18 cellular contexts compared by ENCODE assay signal in genomic region chr9:133783331-133783731, GRCh38.
"Had no signal": no experiment of that assay in that cellular context is flagged by ENCODE, and none has a peak within 500 bp of the region (broad histone marks: within the 10 kb centered on the region; RNA-seq: fewer than 3 reads in every experiment).

No MANE protein-coding gene starts in this region.

- H3K36me3 ChIP-seq: colonic mucosa had no signal

- H3K4me3 ChIP-seq: colonic mucosa, testis, upper lobe of left lung had no signal

- H3K4me1 Mint-ChIP-seq: neural crest cell had no signal

- H3K9me3 ChIP-seq: colonic mucosa, testis, upper lobe of left lung had no signal

- H3K27ac ChIP-seq: colonic mucosa, testis, upper lobe of left lung had no signal

- H3K4me3 Mint-ChIP-seq: activated CD4-positive, alpha-beta T cell treated with anti-CD3 and anti-CD28 coated beads, Interleukin-2, amount 10 ng/mL, durations not matched to agents 7 days and 5 days; activated naive CD4-positive, alpha-beta T cell treated with anti-CD3 and anti-CD28 coated beads for 36 hours; activated T-cell treated with anti-CD3 and anti-CD28 coated beads, Interleukin-2, amount 50 U/mL, for 4 hours; brain; neural crest cell had no signal

- ATAC-seq: activated T-cell treated with anti-CD3 and anti-CD28 coated beads, Interleukin-2, amount 50 U/mL, for 4 hours had no signal

- H3K27me3 Mint-ChIP-seq: activated CD4-positive, alpha-beta T cell treated with anti-CD3 and anti-CD28 coated beads, Interleukin-2, amount 10 ng/mL, durations not matched to agents 7 days and 5 days; brain; progenitor cell of endocrine pancreas had no signal

- H3K9me3 Mint-ChIP-seq: activated CD4-positive, alpha-beta T cell treated with anti-CD3 and anti-CD28 coated beads, Interleukin-2, amount 10 ng/mL, durations not matched to agents 7 days and 5 days; activated naive CD4-positive, alpha-beta T cell treated with anti-CD3 and anti-CD28 coated beads for 36 hours; activated T-cell treated with anti-CD3 and anti-CD28 coated beads, Interleukin-2, amount 50 U/mL, for 4 hours; brain; neural crest cell had no signal

- H3K27me3 ChIP-seq: colonic mucosa, testis, upper lobe of left lung had no signal

- H3K27ac Mint-ChIP-seq: activated CD4-positive, alpha-beta T cell treated with anti-CD3 and anti-CD28 coated beads, Interleukin-2, amount 10 ng/mL, durations not matched to agents 7 days and 5 days; activated naive CD4-positive, alpha-beta T cell treated with anti-CD3 and anti-CD28 coated beads for 36 hours had no signal

- DNase-seq: activated CD4-positive, alpha-beta T cell treated with anti-CD3 and anti-CD28 coated beads, Interleukin-2, amount 10 ng/mL, durations not matched to agents 7 days and 5 days; activated CD8-positive, alpha-beta memory T cell treated with anti-CD3 and anti-CD28 coated beads, Interleukin-2, amount 50 U/mL, for 4 hours; activated naive CD4-positive, alpha-beta T cell treated with anti-CD3 and anti-CD28 coated beads for 36 hours; activated T-cell treated with anti-CD3 and anti-CD28 coated beads, Interleukin-2, amount 50 U/mL, for 4 hours; central memory CD4-positive, alpha-beta T cell; colonic mucosa; erythroblast; foreskin melanocyte; glutamatergic neuron; hypothalamus; islet precursor cell; mammary epithelial cell; stimulated activated CD4-positive, alpha-beta T cell treated with anti-CD3 and anti-CD28 coated beads, Interleukin-2, amount 100 ng/mL, for 24 hours; testis had no signal
